22 cellular contexts compared by ENCODE assay signal in the genomic region with DNA sequence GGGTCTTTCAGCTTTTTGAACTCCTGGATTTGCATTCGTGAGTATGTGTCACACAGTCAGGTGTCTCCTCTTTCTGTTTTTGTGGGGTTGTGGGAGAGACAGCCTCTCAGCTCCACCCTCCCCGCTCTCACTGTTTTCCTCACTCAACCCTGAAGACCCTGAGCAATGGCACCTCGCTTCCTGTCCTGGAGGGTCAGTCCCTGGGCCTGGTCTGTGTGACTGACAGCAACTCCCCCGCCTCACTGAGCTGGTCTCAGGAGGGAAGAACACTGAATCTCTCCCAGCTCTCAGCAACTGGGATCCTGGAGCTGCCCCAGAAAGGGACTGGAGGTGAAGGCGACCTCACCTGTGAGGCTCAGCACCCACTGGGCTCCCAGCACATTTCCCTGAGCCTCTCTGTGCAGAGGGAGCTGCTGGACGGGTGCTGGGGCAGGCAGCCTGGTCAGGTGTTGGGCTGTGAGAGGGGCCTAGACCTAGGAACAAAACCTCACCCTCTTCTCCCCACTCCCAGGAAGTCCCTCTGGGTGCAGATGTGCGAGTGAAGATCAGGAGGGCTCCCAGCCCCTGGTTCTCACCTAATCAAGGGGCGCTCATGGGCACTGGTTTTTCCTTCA. TPM values are rescaled to one million over a fixed set of nuclear protein-coding genes. Genes with fewer than 3 reads are reported as not detected.
DNase-seq lines count a peak whose midpoint lies in the region; ATAC-seq, FAIRE-seq and TF ChIP-seq lines count a peak whose summit lies in the region.
"Had no signal": no experiment of that assay in that cellular context is flagged by ENCODE, and none has a peak within 500 bp of the region (broad histone marks: within the 10 kb centered on the region; RNA-seq: fewer than 3 reads in every experiment).

No MANE protein-coding gene starts in this region.

- peak; percentile 4 for DNase-seq in activated CD4-positive, alpha-beta memory T cell treated with anti-CD3 and anti-CD28 coated beads for 36 hours
- DNase-seq in activated CD4-positive, alpha-beta memory T cell treated with anti-CD3 and anti-CD28 coated beads, Interleukin-2, amount 10 ng/mL, durations not matched to agents 7 days and 5 days: no peak
- DNase-seq in activated naive CD8-positive, alpha-beta T cell treated with anti-CD3 and anti-CD28 coated beads, Interleukin-2, amount 50 U/mL, for 24 hours: no peak
- DNase-seq in lower lobe of right lung (no peak), amygdala (lab: John Stamatoyannopoulos, UW) (no peak), small intestine (no peak)
- DNase-seq in stimulated activated naive CD8-positive, alpha-beta T cell treated with anti-CD3 and anti-CD28 coated beads, Interleukin-15, Interleukin-2, amounts not matched to agents 100 U/mL and 50 U/mL, for 24 hours: no peak
- DNase-seq in effector memory CD4-positive, alpha-beta T cell: no peak
- DNase-seq: amniotic stem cell; cerebellar nuclear complex; DMS79; HFFc6; MG63; NCI-H524 treated with DMSO at 0.1 percent for 48 hours; retina; stimulated activated CD4-positive, alpha-beta T cell treated with anti-CD3 and anti-CD28 coated beads, Interleukin-2, amount 100 ng/mL, for 24 hours had no signal

- intact Hi-C loops in activated CD4-positive, alpha-beta memory T cell treated with anti-CD3 and anti-CD28 coated beads for 36 hours (cut with micrococcal nuclease): no loop called here
- intact Hi-C loops in lower lobe of right lung (cut with DNase I): no loop called here

- no peak for TF ChIP-seq CTCF in lower lobe of right lung (IDR thresholded peaks at IDR 0.05)

- no peak overlapping the region for H3K27ac Mint-ChIP-seq in activated CD4-positive, alpha-beta memory T cell treated with anti-CD3 and anti-CD28 coated beads for 36 hours
- no peak overlapping the region for H3K27ac Mint-ChIP-seq in activated CD4-positive, alpha-beta memory T cell treated with anti-CD3 and anti-CD28 coated beads, Interleukin-2, amount 10 ng/mL, durations not matched to agents 7 days and 5 days
- H3K27ac Mint-ChIP-seq in activated naive CD8-positive, alpha-beta T cell treated with anti-CD3 and anti-CD28 coated beads, Interleukin-2, amount 50 U/mL, for 24 hours: peak overlapping the region; percentile 85
- H3K27ac Mint-ChIP-seq: HFFc6, memory B cell, neural progenitor cell had no signal

- peak overlapping the region; percentile 78 for H3K27ac ChIP-seq in lower lobe of right lung
- H3K27ac ChIP-seq in effector memory CD4-positive, alpha-beta T cell (ENCODE audit: insufficient read depth, low read length, poor library complexity, severe bottlenecking): no peak overlapping the region
- peak overlapping the region in 1 of 2 donors; percentile 35 for H3K27ac ChIP-seq in small intestine (ENCODE audit: low read depth in 1 of 2, low read length in 1 of 2)
- H3K27ac ChIP-seq: C4-2B, epithelial cell of prostate, neural progenitor cell had no signal

- H3K36me3 Mint-ChIP-seq in activated CD4-positive, alpha-beta memory T cell treated with anti-CD3 and anti-CD28 coated beads for 36 hours: peaks cover 2% of the 10 kb centered on the region
- no peaks in the 10 kb centered on the region for H3K36me3 Mint-ChIP-seq in activated CD4-positive, alpha-beta memory T cell treated with anti-CD3 and anti-CD28 coated beads, Interleukin-2, amount 10 ng/mL, durations not matched to agents 7 days and 5 days (ENCODE audit: low read depth)
- no peaks in the 10 kb centered on the region for H3K36me3 Mint-ChIP-seq in activated naive CD8-positive, alpha-beta T cell treated with anti-CD3 and anti-CD28 coated beads, Interleukin-2, amount 50 U/mL, for 24 hours (ENCODE audit: low read depth)
- H3K36me3 Mint-ChIP-seq: memory B cell, neural progenitor cell had no signal

- peaks cover 4% of the 10 kb centered on the region for H3K9me3 Mint-ChIP-seq in activated CD4-positive, alpha-beta memory T cell treated with anti-CD3 and anti-CD28 coated beads for 36 hours
- H3K9me3 Mint-ChIP-seq in activated CD4-positive, alpha-beta memory T cell treated with anti-CD3 and anti-CD28 coated beads, Interleukin-2, amount 10 ng/mL, durations not matched to agents 7 days and 5 days: peaks cover 2% of the 10 kb centered on the region
- H3K9me3 Mint-ChIP-seq in activated naive CD8-positive, alpha-beta T cell treated with anti-CD3 and anti-CD28 coated beads, Interleukin-2, amount 50 U/mL, for 24 hours: peaks cover 12% of the 10 kb centered on the region
- H3K9me3 Mint-ChIP-seq: memory B cell; T-helper 2 cell treated with Interferon-gamma antibody and Interleukin-4, amounts not matched to agents 5 μg/mL and 100 μg/mL, for 36 hours had no signal

- peaks cover 2% of the 10 kb centered on the region for H3K27me3 Mint-ChIP-seq in activated CD4-positive, alpha-beta memory T cell treated with anti-CD3 and anti-CD28 coated beads for 36 hours
- peaks cover 33% of the 10 kb centered on the region for H3K27me3 Mint-ChIP-seq in activated CD4-positive, alpha-beta memory T cell treated with anti-CD3 and anti-CD28 coated beads, Interleukin-2, amount 10 ng/mL, durations not matched to agents 7 days and 5 days
- H3K27me3 Mint-ChIP-seq in activated naive CD8-positive, alpha-beta T cell treated with anti-CD3 and anti-CD28 coated beads, Interleukin-2, amount 50 U/mL, for 24 hours: no peaks in the 10 kb centered on the region

- H3K4me1 Mint-ChIP-seq in activated CD4-positive, alpha-beta memory T cell treated with anti-CD3 and anti-CD28 coated beads for 36 hours (ENCODE audit: low read depth): peaks cover 21% of the 10 kb centered on the region
- peaks cover 11% of the 10 kb centered on the region for H3K4me1 Mint-ChIP-seq in activated CD4-positive, alpha-beta memory T cell treated with anti-CD3 and anti-CD28 coated beads, Interleukin-2, amount 10 ng/mL, durations not matched to agents 7 days and 5 days
- H3K4me1 Mint-ChIP-seq in activated naive CD8-positive, alpha-beta T cell treated with anti-CD3 and anti-CD28 coated beads, Interleukin-2, amount 50 U/mL, for 24 hours: peaks cover 37% of the 10 kb centered on the region

- H3K4me3 Mint-ChIP-seq in activated CD4-positive, alpha-beta memory T cell treated with anti-CD3 and anti-CD28 coated beads for 36 hours: no peak overlapping the region
- H3K4me3 Mint-ChIP-seq in activated CD4-positive, alpha-beta memory T cell treated with anti-CD3 and anti-CD28 coated beads, Interleukin-2, amount 10 ng/mL, durations not matched to agents 7 days and 5 days: no peak overlapping the region
- H3K4me3 Mint-ChIP-seq in activated naive CD8-positive, alpha-beta T cell treated with anti-CD3 and anti-CD28 coated beads, Interleukin-2, amount 50 U/mL, for 24 hours: no peak overlapping the region
- H3K4me3 Mint-ChIP-seq: HFFc6; memory B cell; T-helper 2 cell treated with Interferon-gamma antibody and Interleukin-4, amounts not matched to agents 5 μg/mL and 100 μg/mL, for 36 hours had no signal

- H3K4me3 ChIP-seq in lower lobe of right lung: no peak overlapping the region
- H3K4me3 ChIP-seq in effector memory CD4-positive, alpha-beta T cell (ENCODE audit: insufficient read depth, low read depth, low read length, poor library complexity, severe bottlenecking): no peak overlapping the region
- H3K4me3 ChIP-seq in small intestine (ENCODE audit: low read depth in 1 of 2, low read length in 2 of 2): no peak overlapping the region
- H3K4me3 ChIP-seq: MG63, neural progenitor cell had no signal

- ATAC-seq in activated naive CD8-positive, alpha-beta T cell treated with anti-CD3 and anti-CD28 coated beads, Interleukin-2, amount 50 U/mL, for 24 hours: no peak
- ATAC-seq in lower lobe of right lung: no peak
- ATAC-seq in stimulated activated naive CD8-positive, alpha-beta T cell treated with anti-CD3 and anti-CD28 coated beads, Interleukin-15, Interleukin-2, amounts not matched to agents 100 U/mL and 50 U/mL, for 24 hours: peak; percentile 42

- peaks cover 32% of the 10 kb centered on the region for H3K4me1 ChIP-seq in lower lobe of right lung
- no peaks in the 10 kb centered on the region for H3K4me1 ChIP-seq in effector memory CD4-positive, alpha-beta T cell (ENCODE audit: control insufficient read depth, insufficient read depth, low read length, poor library complexity, severe bottlenecking)
- H3K4me1 ChIP-seq in small intestine (ENCODE audit: control insufficient read depth in 2 of 2, insufficient read depth in 1 of 2, low read depth in 1 of 2, low read length in 1 of 2): no peaks in the 10 kb centered on the region

- POLR2A ChIA-PET in activated CD4-positive, alpha-beta memory T cell treated with anti-CD3 and anti-CD28 coated beads for 36 hours (lab: Charles Lee): no interaction called here
- POLR2A ChIA-PET in activated CD4-positive, alpha-beta memory T cell treated with anti-CD3 and anti-CD28 coated beads, Interleukin-2, amount 10 ng/mL, durations not matched to agents 7 days and 5 days (lab: Charles Lee): no interaction called here

- H3K36me3 ChIP-seq in lower lobe of right lung (no peaks in the 10 kb centered on the region), small intestine (ENCODE audit: control insufficient read depth in 2 of 2, insufficient read depth in 2 of 2, low read length in 2 of 2) (no peaks in the 10 kb centered on the region)
- no peaks in the 10 kb centered on the region for H3K36me3 ChIP-seq in effector memory CD4-positive, alpha-beta T cell (ENCODE audit: control insufficient read depth, insufficient read depth, low read length)
- H3K36me3 ChIP-seq: MG63, neural progenitor cell had no signal

- CTCF ChIA-PET in activated CD4-positive, alpha-beta memory T cell treated with anti-CD3 and anti-CD28 coated beads for 36 hours (lab: Charles Lee): interaction anchor here (0.9 kb wide), 1 partner anchor 20 kb away, joined by 4 read pairs; no protein-coding TSS in a partner anchor
- CTCF ChIA-PET in activated CD4-positive, alpha-beta memory T cell treated with anti-CD3 and anti-CD28 coated beads, Interleukin-2, amount 10 ng/mL, durations not matched to agents 7 days and 5 days (lab: Charles Lee): no interaction called here

- no peaks in the 10 kb centered on the region for H3K27me3 ChIP-seq in lower lobe of right lung (ENCODE audit: low read depth)
- no peaks in the 10 kb centered on the region for H3K27me3 ChIP-seq in effector memory CD4-positive, alpha-beta T cell (replicated peaks; ENCODE audit: control insufficient read depth, insufficient read depth, low read length, poor library complexity, severe bottlenecking)
- H3K27me3 ChIP-seq in small intestine (ENCODE audit: control insufficient read depth in 2 of 2, insufficient read depth in 2 of 2, low read length in 2 of 2): no peaks in the 10 kb centered on the region
- H3K27me3 ChIP-seq: neural progenitor cell had no signal

- H3K9me3 ChIP-seq in lower lobe of right lung (no peaks in the 10 kb centered on the region), small intestine (ENCODE audit: control insufficient read depth, low read depth) (no peaks in the 10 kb centered on the region)
- H3K9me3 ChIP-seq in effector memory CD4-positive, alpha-beta T cell (ENCODE audit: control insufficient read depth, low read length): no peaks in the 10 kb centered on the region

- 62 to 77% (median 68%) methylated on average over 8 of the region's 8 CpGs for WGBS in small intestine, 3 donors

- FAIRE-seq in small intestine (lab: Jason Lieb, UNC): no peak

RNA-seq across cellular contexts. Expression of a gene that starts 4.2 kb away (rescaled TPM):
- total RNA-seq in activated CD4-positive, alpha-beta memory T cell treated with anti-CD3 and anti-CD28 coated beads for 36 hours: not detected
- not detected for total RNA-seq in activated CD4-positive, alpha-beta memory T cell treated with anti-CD3 and anti-CD28 coated beads, Interleukin-2, amount 10 ng/mL, durations not matched to agents 7 days and 5 days
- 10.0 TPM for total RNA-seq in lower lobe of right lung
- 1 to 10 TPM in 2 of 3 donors, under 1 TPM in 1; 0.45 to 1.9 (median 1.1) TPM for polyA plus RNA-seq in small intestine
- total RNA-seq: A172, HFFc6 had no signal

RNA-seq across cellular contexts. Expression of a gene that starts 13.2 kb away (rescaled TPM):
- 1 to 10 TPM; 1.3 to 1.4 TPM for total RNA-seq in activated CD4-positive, alpha-beta memory T cell treated with anti-CD3 and anti-CD28 coated beads for 36 hours
- total RNA-seq in activated CD4-positive, alpha-beta memory T cell treated with anti-CD3 and anti-CD28 coated beads, Interleukin-2, amount 10 ng/mL, durations not matched to agents 7 days and 5 days: 1 to 10 TPM; 1.1 to 1.7 TPM
- 24.8 TPM for total RNA-seq in lower lobe of right lung
- polyA plus RNA-seq in small intestine: 1 to 10 TPM in 2 of 3 donors, under 1 TPM in 1; 0.81 to 3.4 (median 1.1) TPM
- total RNA-seq: A172, HFFc6 had no signal

RNA-seq across cellular contexts. Expression of a gene that starts 29.7 kb away (rescaled TPM):
- total RNA-seq in activated CD4-positive, alpha-beta memory T cell treated with anti-CD3 and anti-CD28 coated beads for 36 hours: 1 to 10 TPM; 8.8 to 9.8 TPM
- total RNA-seq in activated CD4-positive, alpha-beta memory T cell treated with anti-CD3 and anti-CD28 coated beads, Interleukin-2, amount 10 ng/mL, durations not matched to agents 7 days and 5 days: 1 to 10 TPM; 9.0 to 9.4 TPM
- total RNA-seq in lower lobe of right lung: 8.3 TPM
- polyA plus RNA-seq in small intestine: 1 to 10 TPM; 1.3 to 2.7 (median 1.9) TPM

RNA-seq across cellular contexts. Expression of a gene that starts 55.2 kb away (rescaled TPM):
- total RNA-seq in activated CD4-positive, alpha-beta memory T cell treated with anti-CD3 and anti-CD28 coated beads for 36 hours: under 1 TPM; 0.61 to 0.76 TPM
- total RNA-seq in activated CD4-positive, alpha-beta memory T cell treated with anti-CD3 and anti-CD28 coated beads, Interleukin-2, amount 10 ng/mL, durations not matched to agents 7 days and 5 days: under 1 TPM in 1 of 2 experiments, not detected in 1; 0.20 TPM
- total RNA-seq in lower lobe of right lung: 0.89 TPM
- polyA plus RNA-seq in small intestine: under 1 TPM in 1 of 3 donors, not detected in 2; 0.22 TPM
- total RNA-seq: A172 had no signal
